ENCODE assay signal across 8 cellular contexts in genomic region chr4:780730-781492, GRCh38. TPM values are rescaled to one million over a fixed set of nuclear protein-coding genes. Genes with fewer than 3 reads are reported as not detected.
DNase-seq lines count a peak whose midpoint lies in the region; ATAC-seq, FAIRE-seq and TF ChIP-seq lines count a peak whose summit lies in the region.

No MANE protein-coding gene starts in this region.

- peak overlapping the region; percentile 90 for H3K27ac ChIP-seq in naive thymus-derived CD4-positive, alpha-beta T cell (ENCODE audit: low read depth, low read length)

- no peak for FAIRE-seq in GM12892 (lab: Jason Lieb, UNC)

- H3K36me3 ChIP-seq in naive thymus-derived CD4-positive, alpha-beta T cell (ENCODE audit: control insufficient read depth in 2 of 3, insufficient read depth in 3 of 3, low read length in 3 of 3), result peaks cover 0 to 21% (median 3%) of the 10 kb centered on the region in 3 experiments

- CTCF ChIA-PET in naive thymus-derived CD4-positive, alpha-beta T cell (lab: Charles Lee), result no interaction called here

- intact Hi-C loops in naive thymus-derived CD4-positive, alpha-beta T cell (cut with micrococcal nuclease), result loop anchor here (1.0 to 5.0 kb wide), 14 partner anchors 44 to 1481 kb away; partner anchors contain the start of genes CTBP1 (in 2 of the 2), UVSSA (in 2 of the 2), ATP5ME (in 1 of the 2) and DGKQ (in 1 of the 2)

- peak; percentile 13 for ATAC-seq in GM21360 (IDR thresholded peaks at IDR 0.05; ENCODE audit: unreplicated experiment)
- no peak for ATAC-seq in naive thymus-derived CD4-positive, alpha-beta T cell
- ATAC-seq in HG03108 (IDR thresholded peaks at IDR 0.05; ENCODE audit: unreplicated experiment), result no peak

- peaks cover 47 to 69% (median 50%) of the 10 kb centered on the region in 7 donors for H3K4me1 Mint-ChIP-seq in naive thymus-derived CD4-positive, alpha-beta T cell

- TF ChIP-seq CTCF in LNCaP clone FGC (IDR thresholded peaks at IDR 0.05; ENCODE audit: control insufficient read depth, extremely low read depth, insufficient read depth), result no peak

- POLR2A ChIA-PET in naive thymus-derived CD4-positive, alpha-beta T cell (lab: Charles Lee), result interaction anchor here (1.0 to 1.8 kb wide), 10 partner anchors 8 to 275 kb away, joined by 3 to 8 read pairs (median 4); partner anchors contain the start of genes GAK, IDUA and TMEM175

- peaks cover 0 to 5% (median 0%) of the 10 kb centered on the region in 11 donors for H3K9me3 Mint-ChIP-seq in naive thymus-derived CD4-positive, alpha-beta T cell

- DNase-seq in LNCaP clone FGC (ENCODE audit: low read depth), result no peak
- peak; percentile 37 for DNase-seq in dermis blood vessel endothelial cell
- peak in 1 of 9 donors; percentile 9 for DNase-seq in naive thymus-derived CD4-positive, alpha-beta T cell
- no peak for DNase-seq in GM12892 (ENCODE audit: insufficient read length)
- DNase-seq in T1000 (lab: John Stamatoyannopoulos, UW), result no peak
- DNase-seq in mesenteric fat pad (ENCODE audit: low spot score), result no peak

- no peak for TF ChIP-seq POLR2A in GM12892 (IDR thresholded peaks at IDR 0.05; ENCODE audit: low read depth, low read length)

- H3K27ac Mint-ChIP-seq in naive thymus-derived CD4-positive, alpha-beta T cell, result peak overlapping the region; percentile 11 to 98 (median 92)

- no peaks in the 10 kb centered on the region for H3K9me3 ChIP-seq in naive thymus-derived CD4-positive, alpha-beta T cell (ENCODE audit: control insufficient read depth in 2 of 3, low read length in 3 of 3)

- peak overlapping the region; percentile 84 to 97 (median 90) for H3K4me3 Mint-ChIP-seq in naive thymus-derived CD4-positive, alpha-beta T cell

- H3K36me3 Mint-ChIP-seq in naive thymus-derived CD4-positive, alpha-beta T cell, result peaks cover 6 to 28% (median 12%) of the 10 kb centered on the region in 5 donors

- peak overlapping the region; percentile 98 for H3K4me3 ChIP-seq in LNCaP clone FGC (ENCODE audit: low read depth, low read length)
- H3K4me3 ChIP-seq in naive thymus-derived CD4-positive, alpha-beta T cell (ENCODE audit: low read length), result peak overlapping the region; percentile 83

- peaks cover 0 to 6% of the 10 kb centered on the region in 2 donors for H3K27me3 ChIP-seq in naive thymus-derived CD4-positive, alpha-beta T cell (ENCODE audit: control insufficient read depth in 2 of 2, insufficient read depth in 2 of 2, low read length in 2 of 2)

- H3K27me3 Mint-ChIP-seq in naive thymus-derived CD4-positive, alpha-beta T cell, result peaks cover 10 to 21% (median 16%) of the 10 kb centered on the region in 5 donors

- H3K4me1 ChIP-seq in naive thymus-derived CD4-positive, alpha-beta T cell (ENCODE audit: control insufficient read depth in 2 of 2, insufficient read depth in 2 of 2, low read length in 2 of 2), result peaks cover 31 to 32% of the 10 kb centered on the region in 2 donors

RNA-seq across cellular contexts. Expression of gene CPLX1, which starts 45.0 kb away (rescaled TPM):
- total RNA-seq in dermis blood vessel endothelial cell (0.09 and 0.34 TPM in 2 replicates), mesenteric fat pad (3.0 TPM)
- total RNA-seq in naive thymus-derived CD4-positive, alpha-beta T cell, result 1 to 10 TPM in 2 of 5 experiments, under 1 TPM in 2, not detected in 1; 0.22 to 1.9 (median 1.1) TPM
- polyA plus RNA-seq in naive thymus-derived CD4-positive, alpha-beta T cell, result under 1 TPM; 0.17 to 0.35 TPM
- polyA plus RNA-seq in GM12892 (2012; ENCODE audit: missing spikeins), result not detected
